ENCODE assay signal across 9 cellular contexts in genomic region chr4:103032575-103032974, GRCh38. TPM values are rescaled to one million over a fixed set of nuclear protein-coding genes. Genes with fewer than 3 reads are reported as not detected.
A peak's percentile ranks its signal among the peaks of the same experiment; 100 is the strongest.
DNase-seq lines count a peak whose midpoint lies in the region; ATAC-seq, FAIRE-seq and TF ChIP-seq lines count a peak whose summit lies in the region.
"Had no signal": no experiment of that assay in that cellular context is flagged by ENCODE, and none has a peak within 500 bp of the region (broad histone marks: within the 10 kb centered on the region; RNA-seq: fewer than 3 reads in every experiment).

No MANE protein-coding gene starts in this region.

- no peak overlapping the region for H2BK15ac ChIP-seq in IMR-90 (ENCODE audit: low read depth, low read length)

- H2BK5ac ChIP-seq in IMR-90 (ENCODE audit: low read depth, low read length, poor library complexity, severe bottlenecking): no peak overlapping the region

- H3K9ac ChIP-seq in IMR-90 (ENCODE audit: low read depth, low read length) (no peak overlapping the region), astrocyte (ENCODE audit: low read length) (no peak overlapping the region)

- H2AFZ ChIP-seq in IMR-90 (replicated peaks; ENCODE audit: low read length, poor library complexity) (no peak overlapping the region), astrocyte (ENCODE audit: low read depth, low read length) (no peak overlapping the region)

- H3K9me3 Mint-ChIP-seq in astrocyte (ENCODE audit: unreplicated experiment): peaks cover 5% of the 10 kb centered on the region
- H3K9me3 Mint-ChIP-seq in naive thymus-derived CD8-positive, alpha-beta T cell: no peaks in the 10 kb centered on the region

- H2BK120ac ChIP-seq in IMR-90 (ENCODE audit: low read depth, low read length): no peak overlapping the region

- CTCF ChIA-PET in IMR-90 (lab: Yijun Ruan, JAX): interaction anchor here (0.6 to 1.1 kb wide), 3 partner anchors 11 to 70 kb away, joined by 3 to 7 read pairs (median 4); no protein-coding TSS in a partner anchor

- TF ChIP-seq POLR2A in IMR-90 (IDR thresholded peaks at IDR 0.05; ENCODE audit: low read depth, low read length): no peak

- no CpG with 5 or more reads among the region's 2 CpGs for WGBS in IMR-90 (ENCODE audit: extremely low coverage in 2 of 2, insufficient read length in 1 of 2), 2 experiments

- H3K4me1 ChIP-seq in IMR-90 (ENCODE audit: control insufficient read depth, insufficient read depth, low read length) (no peaks in the 10 kb centered on the region), astrocyte (ENCODE audit: insufficient read depth, low read length) (no peaks in the 10 kb centered on the region)
- H3K4me1 ChIP-seq: SJSA1 had no signal

- POLR2A ChIA-PET in IMR-90 (lab: Charles Lee; ENCODE audit: unreplicated experiment): no interaction called here
- POLR2A ChIA-PET in naive thymus-derived CD8-positive, alpha-beta T cell (lab: Charles Lee): no interaction called here

- H3K23ac ChIP-seq in IMR-90 (ENCODE audit: low read depth, low read length): no peak overlapping the region

- no peak overlapping the region for H4K91ac ChIP-seq in IMR-90 (ENCODE audit: insufficient read depth, low read depth, low read length)

- no peak overlapping the region for H3K14ac ChIP-seq in IMR-90 (replicated peaks; ENCODE audit: low read depth, low read length)

- no peak overlapping the region for H3K27ac Mint-ChIP-seq in astrocyte (ENCODE audit: unreplicated experiment)
- no peak overlapping the region for H3K27ac Mint-ChIP-seq in naive thymus-derived CD8-positive, alpha-beta T cell
- no peak overlapping the region for H3K27ac Mint-ChIP-seq in T-helper 17 cell

- no peak overlapping the region for H4K8ac ChIP-seq in IMR-90 (ENCODE audit: low read depth in 2 of 2, low read length in 2 of 2)

- H3K36me3 ChIP-seq in IMR-90 (ENCODE audit: control insufficient read depth, insufficient read depth, low read length) (no peaks in the 10 kb centered on the region; the same call in 1 of the 2 replicates), astrocyte (ENCODE audit: insufficient read depth, low read length) (no peaks in the 10 kb centered on the region)

- no peaks in the 10 kb centered on the region for H3K9me1 ChIP-seq in IMR-90 (ENCODE audit: insufficient read depth, low read length)

- H4K5ac ChIP-seq in IMR-90 (ENCODE audit: low read depth, low read length): no peak overlapping the region

- H3K9me3 ChIP-seq in IMR-90 (ENCODE audit: control insufficient read depth, insufficient read depth, low read length) (no peaks in the 10 kb centered on the region), astrocyte (ENCODE audit: insufficient read depth, low read depth, low read length) (no peaks in the 10 kb centered on the region), T-helper 17 cell (ENCODE audit: control insufficient read depth, low read length, poor library complexity, severe bottlenecking) (no peaks in the 10 kb centered on the region)
- H3K9me3 ChIP-seq: SJSA1 had no signal

- no peak overlapping the region for H3K4me2 ChIP-seq in IMR-90 (ENCODE audit: low read depth, low read length)
- no peak overlapping the region for H3K4me2 ChIP-seq in astrocyte (ENCODE audit: low read length)

- H3K27me3 ChIP-seq in IMR-90 (ENCODE audit: control insufficient read depth, insufficient read depth, low read length) (no peaks in the 10 kb centered on the region), astrocyte (ENCODE audit: insufficient read depth, low read length) (no peaks in the 10 kb centered on the region)
- H3K27me3 ChIP-seq: SJSA1 had no signal

- in situ Hi-C loops in Caki2 (cut with HindIII; ENCODE audit: low pct_unique_long_range_greater_than_20kb, low sequenced_read_pairs): no loop called here
- in situ Hi-C loops in IMR-90 (cut with MboI; ENCODE audit: low sequenced_read_pairs): no loop called here

- DNase-seq in Caki2 (ENCODE audit: low read depth): peak; percentile 18
- DNase-seq in IMR-90: peak; percentile 32
- DNase-seq in astrocyte (ENCODE audit: low read depth): no peak
- DNase-seq in naive thymus-derived CD8-positive, alpha-beta T cell: no peak
- DNase-seq in DMS79 treated with DMSO at 0.1 percent for 48 hours (lab: John Stamatoyannopoulos, UW): no peak
- no peak for DNase-seq in GM19240 (ENCODE audit: insufficient read length, low spot score)
- DNase-seq in T-helper 17 cell: no peak

- H3K4me3 ChIP-seq in IMR-90 (ENCODE audit: insufficient read depth, low read depth, low read length): no peak overlapping the region
- H3K4me3 ChIP-seq in astrocyte (ENCODE audit: insufficient read depth, low read depth, low read length): no peak overlapping the region
- H3K4me3 ChIP-seq: SJSA1 had no signal

- intact Hi-C loops in IMR-90 (cut with micrococcal nuclease): no loop called here

- dilution Hi-C loops in IMR-90 (cut with HindIII; ENCODE audit: low sequenced_read_pairs, unreplicated experiment): no loop called here

- H3K4me3 Mint-ChIP-seq in astrocyte (ENCODE audit: unreplicated experiment) (no peak overlapping the region), T-helper 17 cell (no peak overlapping the region)
- no peak overlapping the region for H3K4me3 Mint-ChIP-seq in naive thymus-derived CD8-positive, alpha-beta T cell

- BruUV-seq in IMR-90 (replicated peaks; lab: Mats Ljungman, UMichigan): no TSS peak

- H3K36me3 Mint-ChIP-seq in astrocyte (ENCODE audit: low read depth, unreplicated experiment): peaks cover 4% of the 10 kb centered on the region
- H3K36me3 Mint-ChIP-seq in naive thymus-derived CD8-positive, alpha-beta T cell: peaks cover 9 to 39% (median 22%) of the 10 kb centered on the region in 3 donors
- peaks cover 20% of the 10 kb centered on the region for H3K36me3 Mint-ChIP-seq in T-helper 17 cell (ENCODE audit: low read depth)

- H3K27me3 Mint-ChIP-seq in astrocyte (ENCODE audit: low read depth, unreplicated experiment) (no peaks in the 10 kb centered on the region), T-helper 17 cell (no peaks in the 10 kb centered on the region)
- H3K27me3 Mint-ChIP-seq in naive thymus-derived CD8-positive, alpha-beta T cell: no peaks in the 10 kb centered on the region

- H3K79me2 ChIP-seq in astrocyte (ENCODE audit: insufficient read depth, low read length): no peaks in the 10 kb centered on the region

- H3K4ac ChIP-seq in IMR-90 (ENCODE audit: low read depth, low read length): no peak overlapping the region

- H2BK20ac ChIP-seq in IMR-90 (ENCODE audit: low read depth, low read length): no peak overlapping the region

- H3K27ac ChIP-seq in IMR-90 (ENCODE audit: insufficient read depth, low read length) (no peak overlapping the region), astrocyte (ENCODE audit: low read depth, low read length) (no peak overlapping the region)
- H3K27ac ChIP-seq: SJSA1 had no signal

- no peak overlapping the region for H2AK9ac ChIP-seq in IMR-90 (replicated peaks; ENCODE audit: low read depth, low read length, poor library complexity)

- peak; percentile 54 for FAIRE-seq in astrocyte (lab: Jason Lieb, UNC)

- TF ChIP-seq CTCF in IMR-90 (conservative IDR thresholded peaks at IDR 0.05; ENCODE audit: low read depth, low read length) (peak; percentile 40), astrocyte (IDR thresholded peaks at IDR 0.05; ENCODE audit: insufficient read depth, low read depth, low read length) (peak; percentile 57)

- TF ChIP-seq RAD21 in IMR-90 (IDR thresholded peaks at IDR 0.05; ENCODE audit: low read length): peak; percentile 56

- no peaks in the 10 kb centered on the region for H3K79me1 ChIP-seq in IMR-90 (ENCODE audit: low read depth in 1 of 2, low read length in 2 of 2)

- H3K4me1 Mint-ChIP-seq in astrocyte (ENCODE audit: low read depth, unreplicated experiment) (no peaks in the 10 kb centered on the region), T-helper 17 cell (peaks cover 6% of the 10 kb centered on the region)
- peaks cover 0 to 2% (median 0%) of the 10 kb centered on the region in 4 donors for H3K4me1 Mint-ChIP-seq in naive thymus-derived CD8-positive, alpha-beta T cell

- ATAC-seq in GM19025 (IDR thresholded peaks at IDR 0.05; ENCODE audit: low read depth, unreplicated experiment) (peak; percentile 55), IMR-90 (ENCODE audit: low read depth) (no peak; the same call in 1 of the 2 replicates), T-helper 17 cell (no peak)
- peak; percentile 42 to 50 for ATAC-seq in naive thymus-derived CD8-positive, alpha-beta T cell

- H4K20me1 ChIP-seq in IMR-90 (ENCODE audit: insufficient read depth, low read length) (no peaks in the 10 kb centered on the region), astrocyte (ENCODE audit: insufficient read depth, low read length) (no peaks in the 10 kb centered on the region)

- no peak overlapping the region for H2AK5ac ChIP-seq in IMR-90 (ENCODE audit: low read depth, low read length)

- no peak overlapping the region for H3K18ac ChIP-seq in IMR-90 (ENCODE audit: low read depth, low read length)

- no peak overlapping the region for H3K56ac ChIP-seq in IMR-90 (ENCODE audit: extremely low read depth, insufficient read depth, low read length)

TF ChIP-seq in IMR-90, 13 proteins besides CTCF, POLR2A, EP300 and RAD21:
- no peak for TF ChIP-seq NFE2L2 (IDR thresholded peaks at IDR 0.05; ENCODE audit: low read depth, low read length)
- TF ChIP-seq SMC3 (IDR thresholded peaks at IDR 0.05; ENCODE audit: low read depth, low read length): 0 out of 2 replicates have a peak, but pooled peaks have one; percentile 6
- no peak for TF ChIP-seq MAFK (IDR thresholded peaks at IDR 0.05; ENCODE audit: low read depth, low read length)
- no peak for TF ChIP-seq CHD1 (IDR thresholded peaks at IDR 0.05; ENCODE audit: low read depth, low read length)
- TF ChIP-seq FOS (IDR thresholded peaks at IDR 0.05; ENCODE audit: low read depth, low read length): no peak

RNA-seq across cellular contexts. Expression of gene SLC9B1, which starts 13.1 kb away (rescaled TPM):
- total RNA-seq in Caki2 (2014; rRNA removed; shearing (Covaris generic); ENCODE audit: low replicate concordance): not detected in 2 replicates
- 0.18 and 0.28 TPM in 2 replicates for total RNA-seq in IMR-90 (2012; rRNA removed)
- polyA plus RNA-seq in IMR-90 (2012; rRNA removed): 0.07 TPM in 1 of 2 replicates, not detected in the other
- polyA plus RNA-seq in IMR-90 (2012; cell fraction: cytosol; rRNA removed): 0.26 TPM in 1 of 2 replicates, not detected in the other
- polyA plus RNA-seq in IMR-90 (2012; cell fraction: nucleus; rRNA removed; ENCODE audit: low replicate concordance): 0.15 TPM in 1 of 2 replicates, not detected in the other
- total RNA-seq in astrocyte: 0.16 and 0.36 TPM in 2 replicates
- 1 to 10 TPM; 6.4 to 7.3 TPM for total RNA-seq in naive thymus-derived CD8-positive, alpha-beta T cell
- 1 to 10 TPM; 1.7 to 3.7 (median 1.9) TPM for polyA plus RNA-seq in naive thymus-derived CD8-positive, alpha-beta T cell
- total RNA-seq in T-helper 17 cell: 1 to 10 TPM; 1.4 to 4.6 TPM

RNA-seq across cellular contexts. Expression of gene SLC9B2, which starts 44.0 kb away (rescaled TPM):
- 0.52 TPM in 1 of 2 replicates, not detected in the other for total RNA-seq in Caki2 (2014; rRNA removed; shearing (Covaris generic); ENCODE audit: low replicate concordance)
- total RNA-seq in IMR-90 (2012; rRNA removed): 9.0 and 11.4 TPM in 2 replicates
- 5.5 and 5.7 TPM in 2 replicates for polyA plus RNA-seq in IMR-90 (2012; rRNA removed)
- 1.5 and 1.9 TPM in 2 replicates for polyA plus RNA-seq in IMR-90 (2012; cell fraction: cytosol; rRNA removed)
- 2.0 and 4.7 TPM in 2 replicates for polyA plus RNA-seq in IMR-90 (2012; cell fraction: nucleus; rRNA removed; ENCODE audit: low replicate concordance)
- 11.5 and 16.3 TPM in 2 replicates for total RNA-seq in astrocyte
- total RNA-seq in naive thymus-derived CD8-positive, alpha-beta T cell: 10 to 100 TPM; 16.3 to 24.9 TPM
- 10 to 100 TPM; 13.8 to 15.1 (median 14.8) TPM for polyA plus RNA-seq in naive thymus-derived CD8-positive, alpha-beta T cell
- total RNA-seq in T-helper 17 cell: 10 to 100 TPM; 22.0 to 25.4 TPM

Comparison
In these comparisons a context has a peak if more than half of its experiments do, and no peak if none do; other contexts are left out.
1. DNase-seq: peak in Caki2 (single experiment) and IMR-90 (single experiment); none in astrocyte (single experiment), naive thymus-derived CD8-positive, alpha-beta T cell (0 of 10), DMS79 treated with DMSO at 0.1 percent for 48 hours (single experiment), GM19240 (single experiment) and T-helper 17 cell (0 of 3).
2. ATAC-seq: peak in GM19025 (single experiment) and naive thymus-derived CD8-positive, alpha-beta T cell (2 of 2); none in IMR-90 (single experiment) and T-helper 17 cell (single experiment).